8 cellular contexts compared by ENCODE assay signal in the genomic region with DNA sequence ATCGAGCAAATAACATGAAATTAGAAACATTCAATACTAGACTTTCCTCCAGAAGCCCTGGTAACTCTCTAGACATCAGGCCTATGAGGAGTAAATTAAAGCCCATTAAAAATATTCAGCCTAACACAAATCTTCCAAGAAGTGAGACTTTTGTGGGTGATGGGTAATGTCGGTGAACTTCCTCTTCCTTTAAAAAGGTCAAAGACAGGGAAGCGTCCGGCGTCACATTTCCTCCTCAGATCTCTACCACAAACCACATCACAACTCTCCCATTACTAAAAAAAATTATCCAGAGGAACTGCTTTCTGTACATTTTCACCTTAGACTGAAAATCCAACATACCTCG. TPM values are rescaled to one million over a fixed set of nuclear protein-coding genes. Genes with fewer than 3 reads are reported as not detected.
DNase-seq lines count a peak whose midpoint lies in the region; ATAC-seq and TF ChIP-seq lines count a peak whose summit lies in the region.

No MANE protein-coding gene starts in this region.

- CTCF ChIA-PET in CD4-positive, alpha-beta memory T cell (lab: Charles Lee; ENCODE audit: partially characterized antibody), result no interaction called here
- CTCF ChIA-PET in activated CD4-positive, alpha-beta T cell treated with anti-CD3 and anti-CD28 coated beads, Interleukin-2, amount 10 ng/mL, durations not matched to agents 7 days and 5 days (lab: Charles Lee), result no interaction called here

- no peak overlapping the region for H2AFZ ChIP-seq in Karpas-422 (ENCODE audit: low read length)

- peak overlapping the region; percentile 70 to 94 (median 93) for H3K27ac Mint-ChIP-seq in CD4-positive, alpha-beta memory T cell
- H3K27ac Mint-ChIP-seq in activated CD4-positive, alpha-beta T cell treated with anti-CD3 and anti-CD28 coated beads, Interleukin-2, amount 10 ng/mL, durations not matched to agents 7 days and 5 days, result peak overlapping the region; percentile 90
- H3K27ac Mint-ChIP-seq in natural killer cell treated with Interleukin-12 subunit alpha and Interleukin-12 subunit beta and Interleukin-15 and Interleukin-18, amount 100 ng/mL, for 72 hours, result peak overlapping the region; percentile 91 to 98

- no peaks in the 10 kb centered on the region for H3K9me3 ChIP-seq in CD4-positive, alpha-beta memory T cell (ENCODE audit: control insufficient read depth in 1 of 2, low read length in 2 of 2)
- H3K9me3 ChIP-seq in Karpas-422 (ENCODE audit: low read length), result no peaks in the 10 kb centered on the region

- H3K27me3 ChIP-seq in CD4-positive, alpha-beta memory T cell (ENCODE audit: insufficient read depth, low read length), result no peaks in the 10 kb centered on the region
- H3K27me3 ChIP-seq in Karpas-422 (ENCODE audit: low read length), result no peaks in the 10 kb centered on the region

- H3K9ac ChIP-seq in Karpas-422 (ENCODE audit: low read length), result peak overlapping the region; percentile 93

- peaks cover 18% of the 10 kb centered on the region for H3K4me1 ChIP-seq in CD4-positive, alpha-beta memory T cell (ENCODE audit: insufficient read depth, low read length)
- H3K4me1 ChIP-seq in Karpas-422 (ENCODE audit: low read length), result peaks cover 17% of the 10 kb centered on the region

- H3K4me2 ChIP-seq in Karpas-422 (ENCODE audit: low read depth, low read length, poor library complexity, severe bottlenecking), result peak overlapping the region; percentile 83

- peak overlapping the region; percentile 84 to 91 (median 86) for H3K4me3 Mint-ChIP-seq in CD4-positive, alpha-beta memory T cell
- peak overlapping the region; percentile 81 for H3K4me3 Mint-ChIP-seq in activated CD4-positive, alpha-beta T cell treated with anti-CD3 and anti-CD28 coated beads, Interleukin-2, amount 10 ng/mL, durations not matched to agents 7 days and 5 days
- peak overlapping the region; percentile 95 for H3K4me3 Mint-ChIP-seq in natural killer cell treated with Interleukin-12 subunit alpha and Interleukin-12 subunit beta and Interleukin-15 and Interleukin-18, amount 100 ng/mL, for 72 hours

- no peaks in the 10 kb centered on the region for H3K27me3 Mint-ChIP-seq in CD4-positive, alpha-beta memory T cell
- peaks cover 8% of the 10 kb centered on the region for H3K27me3 Mint-ChIP-seq in activated CD4-positive, alpha-beta T cell treated with anti-CD3 and anti-CD28 coated beads, Interleukin-2, amount 10 ng/mL, durations not matched to agents 7 days and 5 days
- no peaks in the 10 kb centered on the region for H3K27me3 Mint-ChIP-seq in natural killer cell treated with Interleukin-12 subunit alpha and Interleukin-12 subunit beta and Interleukin-15 and Interleukin-18, amount 100 ng/mL, for 72 hours

- no peak for ATAC-seq in natural killer cell treated with Interleukin-12 subunit alpha and Interleukin-12 subunit beta and Interleukin-15 and Interleukin-18, amount 100 ng/mL, for 72 hours
- no peak for ATAC-seq in GM21717 (IDR thresholded peaks at IDR 0.05; ENCODE audit: unreplicated experiment)

- H3K79me2 ChIP-seq in Karpas-422 (ENCODE audit: low read length), result peaks cover 57% of the 10 kb centered on the region

- H3K9me3 Mint-ChIP-seq in CD4-positive, alpha-beta memory T cell, result no peaks in the 10 kb centered on the region
- H3K9me3 Mint-ChIP-seq in activated CD4-positive, alpha-beta T cell treated with anti-CD3 and anti-CD28 coated beads, Interleukin-2, amount 10 ng/mL, durations not matched to agents 7 days and 5 days, result no peaks in the 10 kb centered on the region
- no peaks in the 10 kb centered on the region for H3K9me3 Mint-ChIP-seq in natural killer cell treated with Interleukin-12 subunit alpha and Interleukin-12 subunit beta and Interleukin-15 and Interleukin-18, amount 100 ng/mL, for 72 hours

- H3K27ac ChIP-seq in CD4-positive, alpha-beta memory T cell (ENCODE audit: low read depth, low read length), result peak overlapping the region; percentile 69
- H3K27ac ChIP-seq in Karpas-422 (ENCODE audit: low read length), result peak overlapping the region; percentile 88

- DNase-seq in CD4-positive, alpha-beta memory T cell, result peak; percentile 47 to 67 (median 59)
- DNase-seq in Karpas-422 (peak; percentile 82), fibroblast of mammary gland (ENCODE audit: low read depth) (peak; percentile 57), NCI-H1048 (lab: John Stamatoyannopoulos, UW) (no peak), retina (no peak)
- DNase-seq in activated CD4-positive, alpha-beta T cell treated with anti-CD3 and anti-CD28 coated beads, Interleukin-2, amount 10 ng/mL, durations not matched to agents 7 days and 5 days, result peak; percentile 20
- peak; percentile 73 for DNase-seq in natural killer cell treated with Interleukin-12 subunit alpha and Interleukin-12 subunit beta and Interleukin-15 and Interleukin-18, amount 100 ng/mL, for 72 hours (ENCODE audit: low spot score)

- peak overlapping the region; percentile 39 to 49 for H3K4me3 ChIP-seq in CD4-positive, alpha-beta memory T cell (ENCODE audit: low read length in 2 of 2)
- H3K4me3 ChIP-seq in Karpas-422 (ENCODE audit: low read length) (peak overlapping the region; percentile 95), fibroblast of mammary gland (ENCODE audit: control insufficient read depth, low read depth, low read length) (peak overlapping the region; percentile 75)

- peaks cover 3 to 6% of the 10 kb centered on the region in 2 donors for H3K36me3 Mint-ChIP-seq in CD4-positive, alpha-beta memory T cell
- H3K36me3 Mint-ChIP-seq in activated CD4-positive, alpha-beta T cell treated with anti-CD3 and anti-CD28 coated beads, Interleukin-2, amount 10 ng/mL, durations not matched to agents 7 days and 5 days (ENCODE audit: low read depth), result peaks cover 10% of the 10 kb centered on the region
- H3K36me3 Mint-ChIP-seq in natural killer cell treated with Interleukin-12 subunit alpha and Interleukin-12 subunit beta and Interleukin-15 and Interleukin-18, amount 100 ng/mL, for 72 hours, result peaks cover 23% of the 10 kb centered on the region

- no peaks in the 10 kb centered on the region for H3K36me3 ChIP-seq in CD4-positive, alpha-beta memory T cell (ENCODE audit: insufficient read depth, low read length)
- peaks cover 32% of the 10 kb centered on the region for H3K36me3 ChIP-seq in Karpas-422 (ENCODE audit: insufficient read depth, low read length)

- TF ChIP-seq CTCF in fibroblast of mammary gland (conservative IDR thresholded peaks at IDR 0.05; ENCODE audit: control insufficient read depth, insufficient read depth, low read depth, low read length), result no peak

- intact Hi-C loops in CD4-positive, alpha-beta memory T cell (cut with micrococcal nuclease), result no loop called here

- H4K20me1 ChIP-seq in Karpas-422 (ENCODE audit: insufficient read depth, low read depth, low read length), result peaks cover 26% of the 10 kb centered on the region

- H3K9me2 ChIP-seq in Karpas-422 (replicated peaks; ENCODE audit: insufficient read depth, low read length), result no peaks in the 10 kb centered on the region

- POLR2A ChIA-PET in CD4-positive, alpha-beta memory T cell (lab: Charles Lee; ENCODE audit: partially characterized antibody), result interaction anchor here (1.0 to 1.2 kb wide), 2 partner anchors 153 to 388 kb away, joined by 5 to 8 read pairs; partner anchors contain the start of gene HP1BP3
- POLR2A ChIA-PET in activated CD4-positive, alpha-beta T cell treated with anti-CD3 and anti-CD28 coated beads, Interleukin-2, amount 10 ng/mL, durations not matched to agents 7 days and 5 days (lab: Charles Lee), result no interaction called here

- H3K4me1 Mint-ChIP-seq in CD4-positive, alpha-beta memory T cell, result peaks cover 23 to 32% (median 28%) of the 10 kb centered on the region in 4 donors
- H3K4me1 Mint-ChIP-seq in activated CD4-positive, alpha-beta T cell treated with anti-CD3 and anti-CD28 coated beads, Interleukin-2, amount 10 ng/mL, durations not matched to agents 7 days and 5 days, result peaks cover 23% of the 10 kb centered on the region
- H3K4me1 Mint-ChIP-seq in natural killer cell treated with Interleukin-12 subunit alpha and Interleukin-12 subunit beta and Interleukin-15 and Interleukin-18, amount 100 ng/mL, for 72 hours (ENCODE audit: low read depth in 2 of 2), result peaks cover 46 to 48% of the 10 kb centered on the region in 2 donors

RNA-seq across cellular contexts. Expression of gene EIF4G3, which starts 1.4 kb away (rescaled TPM):
- total RNA-seq in CD4-positive, alpha-beta memory T cell, result 10 to 100 TPM; 16.6 to 18.0 TPM
- 1 to 10 TPM; 1.6 to 9.6 TPM for polyA plus RNA-seq in CD4-positive, alpha-beta memory T cell
- total RNA-seq in Karpas-422 (2014; rRNA removed; shearing (Covaris generic); ENCODE audit: low replicate concordance), result 103 and 139 TPM in 2 replicates
- total RNA-seq in activated CD4-positive, alpha-beta T cell treated with anti-CD3 and anti-CD28 coated beads, Interleukin-2, amount 10 ng/mL, durations not matched to agents 7 days and 5 days, result 10 to 100 TPM; 23.8 to 31.5 TPM
- total RNA-seq in natural killer cell treated with Interleukin-12 subunit alpha and Interleukin-12 subunit beta and Interleukin-15 and Interleukin-18, amount 100 ng/mL, for 72 hours, result 100 to 1,000 TPM; 121 to 140 TPM

Comparison
In these comparisons a context has a peak if more than half of its experiments do, and no peak if none do; other contexts are left out.
1. DNase-seq: peak in CD4-positive, alpha-beta memory T cell (5 of 5), Karpas-422 (single experiment), activated CD4-positive, alpha-beta T cell treated with anti-CD3 and anti-CD28 coated beads, Interleukin-2, amount 10 ng/mL, durations not matched to agents 7 days and 5 days (single experiment), fibroblast of mammary gland (single experiment) and natural killer cell treated with Interleukin-12 subunit alpha and Interleukin-12 subunit beta and Interleukin-15 and Interleukin-18, amount 100 ng/mL, for 72 hours (single experiment); none in NCI-H1048 (single experiment) and retina (single experiment).
2. H3K4me3 ChIP-seq: peak in every context shown above with its lines; median percentile 95 in Karpas-422; 75 in fibroblast of mammary gland; 44 in CD4-positive, alpha-beta memory T cell.
3. Peak in every context shown above with its lines, with median percentiles within 50 percentile points of each other: H3K27ac Mint-ChIP-seq and H3K4me3 Mint-ChIP-seq.